Comparison of ENCODE assay signal across 8 cellular contexts in genomic region chr2:36597532-36598377, GRCh38. TPM values are rescaled to one million over a fixed set of nuclear protein-coding genes. Genes with fewer than 3 reads are reported as not detected.
A peak's percentile ranks its signal among the peaks of the same experiment; 100 is the strongest.
DNase-seq lines count a peak whose midpoint lies in the region; ATAC-seq and TF ChIP-seq lines count a peak whose summit lies in the region.

TSS of gene FEZ2 (minus strand) at chr2:36598168. CDS start at chr2:36598142, 26 bp downstream.

- CTCF ChIA-PET in activated CD4-positive, alpha-beta T cell treated with anti-CD3 and anti-CD28 coated beads for 36 hours (lab: Charles Lee): no interaction called here

- H3K4me3 Mint-ChIP-seq in activated CD4-positive, alpha-beta T cell treated with anti-CD3 and anti-CD28 coated beads for 36 hours: peak within 1 kb of the TSS; percentile 87

- peak within 1 kb of the TSS; percentile 60 for H3K27ac ChIP-seq in cingulate gyrus (ENCODE audit: low read depth, low read length)

- H3K36me3 Mint-ChIP-seq in activated CD4-positive, alpha-beta T cell treated with anti-CD3 and anti-CD28 coated beads for 36 hours (ENCODE audit: low read depth): peaks cover 7% of the 10 kb centered on the region

- DNase-seq in AG09309 (ENCODE audit: low read depth) (no peak), NCI-H345 treated with DMSO at 0.1 percent for 48 hours (lab: John Stamatoyannopoulos, UW; ENCODE audit: unreplicated experiment) (peak; percentile 42), kidney glomerular epithelial cell (lab: John Stamatoyannopoulos, UW) (peak; percentile 45)
- DNase-seq in activated CD4-positive, alpha-beta T cell treated with anti-CD3 and anti-CD28 coated beads for 36 hours: peak; percentile 83
- peak; percentile 44 to 64 for DNase-seq in stimulated activated CD4-positive, alpha-beta T cell treated with anti-CD3 and anti-CD28 coated beads, Interleukin-1b, Interleukin-23, amount 100 ng/mL, for 4 hours (ENCODE audit: low read depth in 2 of 2)

- H3K27me3 Mint-ChIP-seq in activated CD4-positive, alpha-beta T cell treated with anti-CD3 and anti-CD28 coated beads for 36 hours: no peaks in the 10 kb centered on the region

- no peak for TF ChIP-seq CTCF in AG09309 (IDR thresholded peaks at IDR 0.05; ENCODE audit: control insufficient read depth, insufficient read depth, low read depth, low read length, missing control alignments)

- H3K9me3 Mint-ChIP-seq in activated CD4-positive, alpha-beta T cell treated with anti-CD3 and anti-CD28 coated beads for 36 hours (ENCODE audit: low read depth): no peaks in the 10 kb centered on the region

- H3K27ac Mint-ChIP-seq in activated CD4-positive, alpha-beta T cell treated with anti-CD3 and anti-CD28 coated beads for 36 hours: peak within 1 kb of the TSS; percentile 92

- POLR2A ChIA-PET in activated CD4-positive, alpha-beta T cell treated with anti-CD3 and anti-CD28 coated beads for 36 hours (lab: Charles Lee): no interaction called here

- peaks cover 29% of the 10 kb centered on the region for H3K4me1 Mint-ChIP-seq in activated CD4-positive, alpha-beta T cell treated with anti-CD3 and anti-CD28 coated beads for 36 hours

- peak; percentile 97 for ATAC-seq in GM18873 (IDR thresholded peaks at IDR 0.05; ENCODE audit: low FRiP score, unreplicated experiment)
- peak; percentile 100 for ATAC-seq in HG03108 (IDR thresholded peaks at IDR 0.05; ENCODE audit: unreplicated experiment)
- ATAC-seq in activated CD4-positive, alpha-beta T cell treated with anti-CD3 and anti-CD28 coated beads for 36 hours: peak; percentile 94

- H3K4me3 ChIP-seq in AG09309 (ENCODE audit: control insufficient read depth, low read depth, low read length): peak within 1 kb of the TSS; percentile 76

- intact Hi-C loops in activated CD4-positive, alpha-beta T cell treated with anti-CD3 and anti-CD28 coated beads for 36 hours (cut with DNase I, micrococcal nuclease): loop anchor here (1.0 to 2.0 kb wide), 3 partner anchors 21 to 369 kb away; partner anchors contain the start of gene STRN (in 2 of the 2)

RNA-seq across cellular contexts. Expression of gene FEZ2, which starts in this region (rescaled TPM):
- total RNA-seq in activated CD4-positive, alpha-beta T cell treated with anti-CD3 and anti-CD28 coated beads for 36 hours: 10 to 100 TPM in 1 of 2 experiments, 1 to 10 TPM in 1; 9.1 to 12.2 TPM
